In genomic region chr5:176938472-176938871, GRCh38 we compare ENCODE assay signal across 21 cellular contexts. TPM values are rescaled to one million over a fixed set of nuclear protein-coding genes. Genes with fewer than 3 reads are reported as not detected.
DNase-seq lines count a peak whose midpoint lies in the region; ATAC-seq, FAIRE-seq and TF ChIP-seq lines count a peak whose summit lies in the region.
"Had no signal": no experiment of that assay in that cellular context is flagged by ENCODE, and none has a peak within 500 bp of the region (broad histone marks: within the 10 kb centered on the region; RNA-seq: fewer than 3 reads in every experiment).

No MANE protein-coding gene starts in this region.

- H3K4me1 Mint-ChIP-seq in activated T-cell treated with anti-CD3 and anti-CD28 coated beads, Interleukin-2, amount 50 U/mL, for 24 hours (ENCODE audit: low read depth): peaks cover 25% of the 10 kb centered on the region
- H3K4me1 Mint-ChIP-seq in activated T-cell treated with anti-CD3 and anti-CD28 coated beads, Interleukin-2, amount 50 U/mL, for 4 hours (ENCODE audit: low read depth): peaks cover 13% of the 10 kb centered on the region
- H3K4me1 Mint-ChIP-seq in T-helper 17 cell: peaks cover 13% of the 10 kb centered on the region

- CTCF ChIA-PET in H1 (lab: Charles Lee; ENCODE audit: partially characterized antibody): interaction anchor here (0.6 to 1.3 kb wide), 7 partner anchors 14 to 278 kb away, joined by 3 to 4 read pairs (median 3); no protein-coding TSS in a partner anchor

- DNase-seq in activated T-cell treated with anti-CD3 and anti-CD28 coated beads, Interleukin-2, amount 50 U/mL, for 24 hours: no peak
- no peak for DNase-seq in activated T-cell treated with anti-CD3 and anti-CD28 coated beads, Interleukin-2, amount 50 U/mL, for 4 hours
- DNase-seq in T-helper 17 cell (no peak), H1 (ENCODE audit: low read depth in 1 of 2, low spot score in 2 of 2) (no peak), superior temporal gyrus (ENCODE audit: extremely low spot score) (no peak)
- no peak for DNase-seq in activated CD8-positive, alpha-beta memory T cell treated with anti-CD3 and anti-CD28 coated beads, Interleukin-2, amount 50 U/mL, for 4 hours
- DNase-seq: AML-193; CD4-positive, alpha-beta T cell; DMS153; DMS79; GDM1; HCEC 1CT had no signal

- H3K14ac ChIP-seq in H1 (ENCODE audit: insufficient read length): no peak overlapping the region

- H4K91ac ChIP-seq in H1 (replicated peaks; ENCODE audit: insufficient read length, low read length): no peak overlapping the region

- H3K23ac ChIP-seq in H1 (ENCODE audit: insufficient read length): no peak overlapping the region

- no peak overlapping the region for H2BK20ac ChIP-seq in H1 (ENCODE audit: low read length)

- TF ChIP-seq POLR2A in H1 (IDR thresholded peaks at IDR 0.05; ENCODE audit: control extremely low read depth in 1 of 2, low read depth in 2 of 2, low read length in 2 of 2): no peak

- no peaks in the 10 kb centered on the region for H3K9me3 Mint-ChIP-seq in activated T-cell treated with anti-CD3 and anti-CD28 coated beads, Interleukin-2, amount 50 U/mL, for 24 hours
- no peaks in the 10 kb centered on the region for H3K9me3 Mint-ChIP-seq in activated T-cell treated with anti-CD3 and anti-CD28 coated beads, Interleukin-2, amount 50 U/mL, for 4 hours
- H3K9me3 Mint-ChIP-seq: CD4-positive, alpha-beta T cell had no signal

- peaks cover 0 to 37% (median 5%) of the 10 kb centered on the region in 4 experiments; a peak in 5 of 8 replicates for H3K36me3 ChIP-seq in H1 (ENCODE audit: control insufficient read depth in 2 of 4, insufficient read depth in 4 of 4, low read length in 3 of 4)

- no peak overlapping the region for H3K9ac ChIP-seq in H1 (replicated peaks in 1 of 4; ENCODE audit: extremely low read depth in 1 of 4, low read depth in 3 of 4, low read length in 3 of 4)

- no peak for TF ChIP-seq EP300 in H1 (IDR thresholded peaks at IDR 0.05; ENCODE audit: borderline replicate concordance in 1 of 2, low read depth in 2 of 2, low read length in 2 of 2)

- no peak overlapping the region for H3K18ac ChIP-seq in H1 (ENCODE audit: extremely low read depth, low read length)

- H3K27ac Mint-ChIP-seq in activated T-cell treated with anti-CD3 and anti-CD28 coated beads, Interleukin-2, amount 50 U/mL, for 24 hours: peak overlapping the region; percentile 6
- peak overlapping the region; percentile 43 for H3K27ac Mint-ChIP-seq in T-helper 17 cell
- H3K27ac Mint-ChIP-seq: CD4-positive, alpha-beta T cell had no signal

- no peak overlapping the region for H2BK15ac ChIP-seq in H1 (ENCODE audit: low read length)

- H3K36me3 Mint-ChIP-seq in activated T-cell treated with anti-CD3 and anti-CD28 coated beads, Interleukin-2, amount 50 U/mL, for 24 hours (ENCODE audit: low read depth): peaks cover 89% of the 10 kb centered on the region
- H3K36me3 Mint-ChIP-seq in activated T-cell treated with anti-CD3 and anti-CD28 coated beads, Interleukin-2, amount 50 U/mL, for 4 hours (ENCODE audit: insufficient read depth): peaks cover 23% of the 10 kb centered on the region
- H3K36me3 Mint-ChIP-seq in T-helper 17 cell (ENCODE audit: low read depth): peaks cover 14% of the 10 kb centered on the region

- H3K4me1 ChIP-seq in H1 (replicated peaks in 1 of 4; ENCODE audit: control insufficient read depth in 3 of 4, insufficient read depth in 4 of 4, low read length in 3 of 4): peaks cover 0 to 7% (median 5%) of the 10 kb centered on the region in 4 experiments; a peak in 3 of 7 replicates
- H3K4me1 ChIP-seq: A549 had no signal

- peak overlapping the region; percentile 30 for H4K5ac ChIP-seq in H1 (ENCODE audit: insufficient read length, low read depth, low read length)

- H2BK12ac ChIP-seq in H1 (ENCODE audit: low read depth, low read length): no peak overlapping the region

- no peak for FAIRE-seq in H1 (lab: Jason Lieb, UNC)
- FAIRE-seq: A549, GM12892, GM18507 had no signal

- H3K23me2 ChIP-seq in H1 (ENCODE audit: low read depth, low read length): no peaks in the 10 kb centered on the region

- no peaks in the 10 kb centered on the region for H3K79me1 ChIP-seq in H1 (ENCODE audit: low read depth, low read length)

- TF ChIP-seq RAD21 in H1 (IDR thresholded peaks at IDR 0.05 in 1 of 2, conservative IDR thresholded peaks at IDR 0.05 in 1 of 2; ENCODE audit: low read depth in 2 of 2, low read length in 2 of 2): no peak

- no peak overlapping the region for H3K4me3 Mint-ChIP-seq in activated T-cell treated with anti-CD3 and anti-CD28 coated beads, Interleukin-2, amount 50 U/mL, for 24 hours
- no peak overlapping the region for H3K4me3 Mint-ChIP-seq in activated T-cell treated with anti-CD3 and anti-CD28 coated beads, Interleukin-2, amount 50 U/mL, for 4 hours
- no peak overlapping the region for H3K4me3 Mint-ChIP-seq in T-helper 17 cell
- H3K4me3 Mint-ChIP-seq: CD4-positive, alpha-beta T cell had no signal

- no peak overlapping the region for H3K27ac ChIP-seq in H1 (ENCODE audit: low read depth, low read length)
- H3K27ac ChIP-seq: 22Rv1, A549, C4-2B had no signal

- no peak overlapping the region for H2AFZ ChIP-seq in H1 (ENCODE audit: low read length)

- POLR2A ChIA-PET in H1 (lab: Charles Lee; ENCODE audit: partially characterized antibody): interaction anchor here (0.9 to 1.2 kb wide), 2 partner anchors 10 to 83 kb away, joined by 3 to 4 read pairs; no protein-coding TSS in a partner anchor

- H3K56ac ChIP-seq in H1 (replicated peaks; ENCODE audit: insufficient read length, low read depth, low read length): no peak overlapping the region

- no peak overlapping the region for H3K4me3 ChIP-seq in H1 (ENCODE audit: extremely low read depth in 1 of 4, insufficient read depth in 2 of 4, low read depth in 3 of 4, low read length in 4 of 4)
- H3K4me3 ChIP-seq: A549 had no signal

- no peak overlapping the region for H3K4ac ChIP-seq in H1 (replicated peaks; ENCODE audit: insufficient read length, low read depth, low read length)

- no peak overlapping the region for H2BK5ac ChIP-seq in H1 (ENCODE audit: low read depth, low read length)

- H3K4me2 ChIP-seq in H1 (ENCODE audit: insufficient read depth in 1 of 2, low read depth in 2 of 2, low read length in 2 of 2): no peak overlapping the region
- H3K4me2 ChIP-seq: A549 had no signal

- no peak overlapping the region for H4K8ac ChIP-seq in H1 (ENCODE audit: extremely low read depth, insufficient read depth, low read length)

- H3K9me3 ChIP-seq in T-helper 17 cell (ENCODE audit: control insufficient read depth, low read length, poor library complexity, severe bottlenecking): no peaks in the 10 kb centered on the region
- H3K9me3 ChIP-seq in H1 (ENCODE audit: insufficient read depth in 2 of 2, low read depth in 1 of 2, low read length in 1 of 2): no peaks in the 10 kb centered on the region
- H3K9me3 ChIP-seq: A549 had no signal

- H3K79me2 ChIP-seq in H1 (ENCODE audit: control insufficient read depth in 1 of 2, insufficient read depth in 2 of 2, low read length in 2 of 2): no peaks in the 10 kb centered on the region

- H2BK120ac ChIP-seq in H1 (replicated peaks; ENCODE audit: low read depth, low read length): no peak overlapping the region

- no peaks in the 10 kb centered on the region for H3K27me3 Mint-ChIP-seq in activated T-cell treated with anti-CD3 and anti-CD28 coated beads, Interleukin-2, amount 50 U/mL, for 24 hours
- no peaks in the 10 kb centered on the region for H3K27me3 Mint-ChIP-seq in activated T-cell treated with anti-CD3 and anti-CD28 coated beads, Interleukin-2, amount 50 U/mL, for 4 hours (ENCODE audit: low read depth)
- no peaks in the 10 kb centered on the region for H3K27me3 Mint-ChIP-seq in T-helper 17 cell
- H3K27me3 Mint-ChIP-seq: CD4-positive, alpha-beta T cell had no signal

- TF ChIP-seq CTCF in H1 (IDR thresholded peaks at IDR 0.05; ENCODE audit: control extremely low read depth in 1 of 3, insufficient read depth in 1 of 3, low read depth in 1 of 3, low read length in 3 of 3): no peak

- no peaks in the 10 kb centered on the region for H3K27me3 ChIP-seq in H1 (replicated peaks in 1 of 4; ENCODE audit: control insufficient read depth in 3 of 4, extremely low read depth in 1 of 4, insufficient read depth in 3 of 4, low read length in 3 of 4)

- H2AK5ac ChIP-seq in H1 (ENCODE audit: low read depth, low read length): no peak overlapping the region

- 71% methylated on average over 1 of the region's 1 CpG; no CpG with 5 or more reads in 1 of the 2 experiments for WGBS in H1 (ENCODE audit: extremely low coverage in 1 of 2, insufficient coverage in 1 of 2, insufficient read length in 1 of 2, insufficient replicate concordance in 2 of 2, low coverage in 1 of 2, low lambda C conversion rate in 2 of 2, missing lambda C conversion rate in 1 of 2), 2 experiments

- no peaks in the 10 kb centered on the region for H4K20me1 ChIP-seq in H1 (replicated peaks in 1 of 2; ENCODE audit: control insufficient read depth in 1 of 2, insufficient read depth in 2 of 2, low read length in 2 of 2)

- no peak for ATAC-seq in activated T-cell treated with anti-CD3 and anti-CD28 coated beads, Interleukin-2, amount 50 U/mL, for 4 hours
- ATAC-seq in T-helper 17 cell: no peak
- no peak for ATAC-seq in GM18520 (IDR thresholded peaks at IDR 0.05; ENCODE audit: unreplicated experiment)
- ATAC-seq: A549 had no signal

TF ChIP-seq in H1, 55 proteins besides CTCF, POLR2A, EP300 and RAD21:
- TF ChIP-seq TCF12 (IDR thresholded peaks at IDR 0.05; ENCODE audit: low read depth, low read length) (no peak), TAF7 (optimal IDR thresholded peaks at IDR 0.05; ENCODE audit: borderline replicate concordance, low read depth, low read length) (no peak)
TF ChIP-seq in H1: peak in this region for 0.

RNA-seq across cellular contexts. Expression of gene HK3, which starts 39.3 kb away (rescaled TPM):
- under 1 TPM in 2 of 3 donors, not detected in 1; 0.19 to 0.61 TPM for total RNA-seq in activated T-cell treated with anti-CD3 and anti-CD28 coated beads, Interleukin-2, amount 50 U/mL, for 4 hours
- total RNA-seq in T-helper 17 cell: 1 to 10 TPM; 1.2 to 4.6 TPM
- not detected in 2 replicates for total RNA-seq in H1 (2021; fragmentation: NEBNext Ultra II Directional; extraction: Animal tissue kit (Norgen Biotek cat#: 25700))
- not detected in 2 replicates for polyA plus RNA-seq in H1 (2011; rRNA removed)
- 0.04 TPM for polyA plus RNA-seq in H1 (2011; cell fraction: cytosol; rRNA removed)
- polyA plus RNA-seq in H1 (2011; cell fraction: nucleus; rRNA removed): 0.10 TPM
- polyA plus RNA-seq in H1 (2012, experiment 1 of 2): not detected in 4 replicates
- polyA plus RNA-seq in H1 (2012, experiment 2 of 2): not detected
- polyA plus RNA-seq in H1 (2013, experiment 1 of 2): not detected
- not detected for polyA plus RNA-seq in H1 (2013, experiment 2 of 2)
- 0.24 TPM in 1 of 2 replicates, not detected in the other for polyA minus RNA-seq in H1 (2011; rRNA and poly(A)+ RNA removed)
- polyA minus RNA-seq in H1 (2011; cell fraction: cytosol; rRNA and poly(A)+ RNA removed): not detected
- polyA minus RNA-seq in H1 (2011; cell fraction: nucleus; rRNA and poly(A)+ RNA removed): not detected
- total RNA-seq: Daoy, HT-29 had no signal
- polyA plus RNA-seq: BJ had no signal
